In genomic region chr1:205257735-205258134, GRCh38 we compare ENCODE assay signal across 1 cellular context.
TF ChIP-seq lines count a peak whose summit lies in the region.

No MANE protein-coding gene starts in this region.

TF ChIP-seq in H1, 55 proteins besides CTCF, POLR2A, EP300 and RAD21:
- TF ChIP-seq KDM5A (IDR thresholded peaks at IDR 0.05; ENCODE audit: low read length), result no peak
- TF ChIP-seq JUND (IDR thresholded peaks at IDR 0.05; ENCODE audit: low read length), result no peak
TF ChIP-seq in H1: peak in this region for 0.
